ENCODE assay signal across 10 cellular contexts in the genomic region with DNA sequence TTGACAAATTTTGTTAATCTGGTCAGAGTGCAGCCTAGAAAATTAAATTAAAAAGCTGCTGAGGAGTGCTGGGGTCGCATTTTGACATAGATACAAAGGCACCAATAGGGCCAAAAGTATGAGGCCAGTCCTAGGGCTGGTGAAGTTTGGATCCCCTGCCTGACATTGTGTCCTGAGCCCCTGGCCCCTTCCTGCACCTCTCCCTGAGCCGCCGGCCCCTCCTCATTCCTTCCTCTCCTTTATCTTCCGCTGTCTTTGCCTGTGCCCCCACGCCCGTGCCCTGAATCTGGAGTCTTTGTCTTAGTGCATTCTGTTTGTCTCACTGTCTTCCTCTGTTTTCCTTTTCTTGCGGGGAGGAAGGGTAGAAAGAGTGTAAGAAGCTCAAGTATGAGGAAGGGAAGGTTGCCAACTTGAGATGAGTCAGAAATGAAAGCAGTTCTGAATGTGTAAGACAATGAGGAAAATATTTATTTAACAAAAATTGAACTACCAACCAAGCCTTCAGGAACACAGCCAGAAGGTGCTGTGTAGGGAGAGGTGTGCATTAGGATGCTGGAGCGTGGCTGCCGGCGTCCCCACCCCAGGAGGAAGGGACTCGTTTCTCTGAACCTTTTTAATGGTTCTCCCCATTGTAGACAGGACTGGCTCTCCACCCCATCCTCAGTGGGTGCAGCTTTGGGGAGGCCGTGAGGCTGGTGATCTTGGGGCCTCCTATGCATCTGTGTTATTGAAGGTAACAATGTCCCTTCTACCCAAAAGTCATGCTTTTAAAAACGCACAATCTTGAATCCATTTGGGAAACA.
DNase-seq lines count a peak whose midpoint lies in the region; ATAC-seq and TF ChIP-seq lines count a peak whose summit lies in the region.
"Had no signal": no experiment of that assay in that cellular context is flagged by ENCODE, and none has a peak within 500 bp of the region (broad histone marks: within the 10 kb centered on the region; RNA-seq: fewer than 3 reads in every experiment).

No MANE protein-coding gene starts in this region.

- no peak for TF ChIP-seq CTCF in astrocyte of the spinal cord (IDR thresholded peaks at IDR 0.05; ENCODE audit: low read depth, low read length)

- in situ Hi-C loops in astrocyte of the spinal cord (cut with HindIII; ENCODE audit: low sequenced_read_pairs), result no loop called here

- ATAC-seq in GM21576 (IDR thresholded peaks at IDR 0.05; ENCODE audit: unreplicated experiment), result no peak
- ATAC-seq: activated naive CD8-positive, alpha-beta T cell treated with anti-CD3 and anti-CD28 coated beads, Interleukin-2, amount 50 U/mL, for 24 hours had no signal

- DNase-seq in DMS53 (lab: John Stamatoyannopoulos, UW), result peak; percentile 27
- DNase-seq in DMS53 treated with DMSO at 0.1 percent for 48 hours (lab: John Stamatoyannopoulos, UW; ENCODE audit: unreplicated experiment), result no peak
- peak; percentile 91 for DNase-seq in astrocyte of the spinal cord (ENCODE audit: low read depth, low spot score)
- DNase-seq in kidney tubule cell (ENCODE audit: low spot score), result peak; percentile 92
- DNase-seq in superior temporal gyrus (ENCODE audit: extremely low spot score), result peak; percentile 44
- DNase-seq in NCI-H2171 treated with DMSO at 0.1 percent for 48 hours (lab: John Stamatoyannopoulos, UW), result no peak
- no peak for DNase-seq in OCI-M1 (lab: John Stamatoyannopoulos, UW)
- DNase-seq: activated naive CD8-positive, alpha-beta T cell treated with anti-CD3 and anti-CD28 coated beads, Interleukin-2, amount 50 U/mL, for 24 hours; WERI-Rb-1 had no signal

- no peak overlapping the region for H3K4me3 ChIP-seq in astrocyte of the spinal cord (ENCODE audit: low read depth, low read length)

Comparison
In these comparisons a context has a peak if more than half of its experiments do, and no peak if none do; other contexts are left out.
1. DNase-seq: peak in DMS53 (single experiment), astrocyte of the spinal cord (single experiment), kidney tubule cell (single experiment) and superior temporal gyrus (single experiment); none in DMS53 treated with DMSO at 0.1 percent for 48 hours (single experiment), NCI-H2171 treated with DMSO at 0.1 percent for 48 hours (single experiment) and OCI-M1 (single experiment).